1 cellular context compared by ENCODE assay signal in genomic region chr20:17652411-17652810, GRCh38.
TF ChIP-seq lines count a peak whose summit lies in the region.

No MANE protein-coding gene starts in this region.

TF ChIP-seq in HEK293, 187 proteins besides CTCF, POLR2A, EP300 and RAD21 (continued from another document):
- no peak for TF ChIP-seq ZNF692 (tag by site-specific recombination; IDR thresholded peaks at IDR 0.05)
- no peak for TF ChIP-seq YY2 (tag by site-specific recombination; IDR thresholded peaks at IDR 0.05)
- no peak for TF ChIP-seq ZNF785 (tag by site-specific recombination; IDR thresholded peaks at IDR 0.05)
- peak; percentile 38; the same call in 1 of the 2 replicates for TF ChIP-seq EGR2 (tag by site-specific recombination; IDR thresholded peaks at IDR 0.05; ENCODE audit: low read depth)
- peak; percentile 54; the same call in 1 of the 2 replicates for TF ChIP-seq ZNF449 (tag by site-specific recombination; IDR thresholded peaks at IDR 0.05)
- no peak for TF ChIP-seq ZNF202 (tag by site-specific recombination; IDR thresholded peaks at IDR 0.05; ENCODE audit: borderline replicate concordance)
- TF ChIP-seq ZNF777 (tag by site-specific recombination; IDR thresholded peaks at IDR 0.05; ENCODE audit: borderline replicate concordance) = no peak
- TF ChIP-seq ZBTB1 (tag by site-specific recombination; IDR thresholded peaks at IDR 0.05) = no peak
